ENCODE assay signal across 14 cellular contexts in genomic region chr18:7572837-7573236, GRCh38. TPM values are rescaled to one million over a fixed set of nuclear protein-coding genes. Genes with fewer than 3 reads are reported as not detected.
A peak's percentile ranks its signal among the peaks of the same experiment; 100 is the strongest.
DNase-seq lines count a peak whose midpoint lies in the region; ATAC-seq, FAIRE-seq and TF ChIP-seq lines count a peak whose summit lies in the region.
"Had no signal": no experiment of that assay in that cellular context is flagged by ENCODE, and none has a peak within 500 bp of the region (broad histone marks: within the 10 kb centered on the region; RNA-seq: fewer than 3 reads in every experiment).

No MANE protein-coding gene starts in this region.

- peak overlapping the region; percentile 3 for H2AFZ ChIP-seq in astrocyte (ENCODE audit: low read depth, low read length)

- H3K4me1 Mint-ChIP-seq in CD8-positive, alpha-beta memory T cell: peaks cover 0 to 6% (median 6%) of the 10 kb centered on the region in 3 donors
- peaks cover 38% of the 10 kb centered on the region for H3K4me1 Mint-ChIP-seq in astrocyte (ENCODE audit: low read depth, unreplicated experiment)
- H3K4me1 Mint-ChIP-seq in natural killer cell: peaks cover 0 to 14% of the 10 kb centered on the region in 2 donors
- H3K4me1 Mint-ChIP-seq in glutamatergic neuron (ENCODE audit: low read depth, unreplicated experiment): peaks cover 7% of the 10 kb centered on the region
- H3K4me1 Mint-ChIP-seq: central memory CD8-positive, alpha-beta T cell had no signal

- no peaks in the 10 kb centered on the region for H3K36me3 ChIP-seq in CD8-positive, alpha-beta memory T cell (ENCODE audit: insufficient read depth, low read length)
- no peaks in the 10 kb centered on the region for H3K36me3 ChIP-seq in astrocyte (ENCODE audit: insufficient read depth, low read length)
- H3K36me3 ChIP-seq in effector memory CD4-positive, alpha-beta T cell (ENCODE audit: control insufficient read depth, insufficient read depth, low read length): no peaks in the 10 kb centered on the region

- no peak for TF ChIP-seq CTCF in astrocyte (IDR thresholded peaks at IDR 0.05; ENCODE audit: insufficient read depth, low read depth, low read length)
- TF ChIP-seq CTCF in natural killer cell (IDR thresholded peaks at IDR 0.05): no peak
- no peak for TF ChIP-seq CTCF in glutamatergic neuron (IDR thresholded peaks at IDR 0.05; ENCODE audit: partially characterized antibody, unreplicated experiment)

- H3K27me3 ChIP-seq in CD8-positive, alpha-beta memory T cell (ENCODE audit: insufficient read depth, low read length, poor library complexity, severe bottlenecking): no peaks in the 10 kb centered on the region
- H3K27me3 ChIP-seq in astrocyte (ENCODE audit: insufficient read depth, low read length): no peaks in the 10 kb centered on the region
- peaks cover 11% of the 10 kb centered on the region for H3K27me3 ChIP-seq in effector memory CD4-positive, alpha-beta T cell (replicated peaks; ENCODE audit: control insufficient read depth, insufficient read depth, low read length, poor library complexity, severe bottlenecking)

- peak; percentile 42 for ATAC-seq in HG03432 (IDR thresholded peaks at IDR 0.05; ENCODE audit: unreplicated experiment)
- no peak for ATAC-seq in natural killer cell

- no peaks in the 10 kb centered on the region for H3K9me3 ChIP-seq in CD8-positive, alpha-beta memory T cell (ENCODE audit: low read length)
- no peaks in the 10 kb centered on the region for H3K9me3 ChIP-seq in astrocyte (ENCODE audit: insufficient read depth, low read depth, low read length)
- H3K9me3 ChIP-seq in effector memory CD4-positive, alpha-beta T cell (ENCODE audit: control insufficient read depth, low read length): no peaks in the 10 kb centered on the region

- no peaks in the 10 kb centered on the region for H3K4me1 ChIP-seq in CD8-positive, alpha-beta memory T cell (ENCODE audit: insufficient read depth, low read length)
- peaks cover 39% of the 10 kb centered on the region for H3K4me1 ChIP-seq in astrocyte (ENCODE audit: insufficient read depth, low read length)
- H3K4me1 ChIP-seq in effector memory CD4-positive, alpha-beta T cell (ENCODE audit: control insufficient read depth, insufficient read depth, low read length, poor library complexity, severe bottlenecking): no peaks in the 10 kb centered on the region

- CTCF ChIA-PET in CD8-positive, alpha-beta memory T cell (lab: Charles Lee): no interaction called here

- H3K4me2 ChIP-seq in astrocyte (ENCODE audit: low read length): peak overlapping the region; percentile 73

- H3K27ac ChIP-seq in CD8-positive, alpha-beta memory T cell (ENCODE audit: low read depth, low read length): no peak overlapping the region
- peak overlapping the region; percentile 26 for H3K27ac ChIP-seq in astrocyte (ENCODE audit: low read depth, low read length)
- no peak overlapping the region for H3K27ac ChIP-seq in effector memory CD4-positive, alpha-beta T cell (ENCODE audit: insufficient read depth, low read length, poor library complexity, severe bottlenecking)

- H3K79me2 ChIP-seq in astrocyte (ENCODE audit: insufficient read depth, low read length): peaks cover 67% of the 10 kb centered on the region

- POLR2A ChIA-PET in CD8-positive, alpha-beta memory T cell (lab: Charles Lee): no interaction called here

- intact Hi-C loops in natural killer cell (cut with micrococcal nuclease): no loop called here

- H4K20me1 ChIP-seq in astrocyte (ENCODE audit: insufficient read depth, low read length): peaks cover 15% of the 10 kb centered on the region

- H3K4me3 ChIP-seq in CD8-positive, alpha-beta memory T cell (ENCODE audit: low read length): no peak overlapping the region
- peak overlapping the region; percentile 30 for H3K4me3 ChIP-seq in astrocyte (ENCODE audit: insufficient read depth, low read depth, low read length)
- no peak overlapping the region for H3K4me3 ChIP-seq in effector memory CD4-positive, alpha-beta T cell (ENCODE audit: insufficient read depth, low read depth, low read length, poor library complexity, severe bottlenecking)

- H3K27me3 Mint-ChIP-seq in CD8-positive, alpha-beta memory T cell: peaks cover 17 to 21% of the 10 kb centered on the region in 2 donors
- no peaks in the 10 kb centered on the region for H3K27me3 Mint-ChIP-seq in astrocyte (ENCODE audit: low read depth, unreplicated experiment)
- peaks cover 23 to 25% of the 10 kb centered on the region in 2 donors for H3K27me3 Mint-ChIP-seq in natural killer cell (ENCODE audit: low read depth in 2 of 2)
- peaks cover 8% of the 10 kb centered on the region for H3K27me3 Mint-ChIP-seq in glutamatergic neuron (ENCODE audit: unreplicated experiment)

- H3K27ac Mint-ChIP-seq in CD8-positive, alpha-beta memory T cell: peak overlapping the region in 6 of 8 donors; percentile 10 to 95 (median 83)
- H3K27ac Mint-ChIP-seq in astrocyte (ENCODE audit: unreplicated experiment) (peak overlapping the region; percentile 73), natural killer cell (no peak overlapping the region), glutamatergic neuron (ENCODE audit: unreplicated experiment) (no peak overlapping the region)
- H3K27ac Mint-ChIP-seq: nephron had no signal

- peak overlapping the region; percentile 50 for H3K9ac ChIP-seq in astrocyte (ENCODE audit: low read length)

- H3K36me3 Mint-ChIP-seq in CD8-positive, alpha-beta memory T cell: no peaks in the 10 kb centered on the region
- H3K36me3 Mint-ChIP-seq in astrocyte (ENCODE audit: low read depth, unreplicated experiment): no peaks in the 10 kb centered on the region
- no peaks in the 10 kb centered on the region for H3K36me3 Mint-ChIP-seq in natural killer cell
- no peaks in the 10 kb centered on the region for H3K36me3 Mint-ChIP-seq in glutamatergic neuron (ENCODE audit: unreplicated experiment)

- DNase-seq in CD8-positive, alpha-beta memory T cell: no peak
- DNase-seq in astrocyte (ENCODE audit: low read depth) (peak; percentile 50), natural killer cell (no peak), C1 segment of cervical spinal cord (lab: John Stamatoyannopoulos, UW) (no peak), glutamatergic neuron (no peak), middle frontal gyrus (ENCODE audit: extremely low spot score, low spot score) (no peak)
- DNase-seq in effector memory CD4-positive, alpha-beta T cell: no peak
- DNase-seq: activated CD4-positive, CD25-positive, alpha-beta regulatory T cell; activated effector memory CD4-positive, alpha-beta T cell treated with Interleukin-2 at 50 U/mL for 16 hours; NCI-H1436; small intestine had no signal

- H3K4me3 Mint-ChIP-seq in CD8-positive, alpha-beta memory T cell: peak overlapping the region in 3 of 7 donors; percentile 48 to 67 (median 62)
- H3K4me3 Mint-ChIP-seq in astrocyte (ENCODE audit: unreplicated experiment): no peak overlapping the region
- H3K4me3 Mint-ChIP-seq in natural killer cell: peak overlapping the region; percentile 4
- H3K4me3 Mint-ChIP-seq in glutamatergic neuron (ENCODE audit: unreplicated experiment): no peak overlapping the region
- H3K4me3 Mint-ChIP-seq: central memory CD8-positive, alpha-beta T cell; nephron had no signal

- FAIRE-seq in astrocyte (lab: Jason Lieb, UNC): no peak
- FAIRE-seq: small intestine had no signal

- peaks cover 0 to 19% (median 3%) of the 10 kb centered on the region in 5 donors for H3K9me3 Mint-ChIP-seq in CD8-positive, alpha-beta memory T cell
- H3K9me3 Mint-ChIP-seq in astrocyte (ENCODE audit: unreplicated experiment) (peaks cover 4% of the 10 kb centered on the region), natural killer cell (no peaks in the 10 kb centered on the region), glutamatergic neuron (ENCODE audit: unreplicated experiment) (peaks cover 2% of the 10 kb centered on the region)
- H3K9me3 Mint-ChIP-seq: central memory CD8-positive, alpha-beta T cell; nephron had no signal

RNA-seq across cellular contexts. Expression of gene PTPRM, which starts 5.7 kb away (rescaled TPM):
- total RNA-seq in CD8-positive, alpha-beta memory T cell: 1 to 10 TPM; 3.9 to 7.4 TPM
- 5.3 TPM for polyA plus RNA-seq in CD8-positive, alpha-beta memory T cell
- total RNA-seq in astrocyte: 53.1 and 59.6 TPM in 2 replicates
- total RNA-seq in natural killer cell: 10 to 100 TPM in 2 of 3 donors, 1 to 10 TPM in 1; 5.0 to 13.2 (median 12.1) TPM
- 23.9 TPM for total RNA-seq in glutamatergic neuron (ENCODE audit: unreplicated experiment)

Comparison
In these comparisons a context has a peak if more than half of its experiments do, and no peak if none do; other contexts are left out.
1. H3K27ac Mint-ChIP-seq: peak in CD8-positive, alpha-beta memory T cell (6 of 8) and astrocyte (single experiment); none in natural killer cell (0 of 2) and glutamatergic neuron (single experiment).